Comparison of ENCODE assay signal across 12 cellular contexts in genomic region chr12:69569236-69569635, GRCh38. TPM values are rescaled to one million over a fixed set of nuclear protein-coding genes. Genes with fewer than 3 reads are reported as not detected.
A peak's percentile ranks its signal among the peaks of the same experiment; 100 is the strongest.
DNase-seq lines count a peak whose midpoint lies in the region; ATAC-seq and TF ChIP-seq lines count a peak whose summit lies in the region.
"Had no signal": no experiment of that assay in that cellular context is flagged by ENCODE, and none has a peak within 500 bp of the region (broad histone marks: within the 10 kb centered on the region; RNA-seq: fewer than 3 reads in every experiment).

No MANE protein-coding gene starts in this region.

- no peak for TF ChIP-seq POLR2A in IMR-90 (IDR thresholded peaks at IDR 0.05; ENCODE audit: low read depth, low read length)
- TF ChIP-seq POLR2A in right lobe of liver (IDR thresholded peaks at IDR 0.05): no peak

- no peak overlapping the region for H3K4ac ChIP-seq in IMR-90 (ENCODE audit: low read depth, low read length)

- H3K79me2 ChIP-seq in mammary epithelial cell (ENCODE audit: insufficient read depth, low read length) (peaks cover 14% of the 10 kb centered on the region), osteoblast (ENCODE audit: insufficient read depth, low read length) (peaks cover 19% of the 10 kb centered on the region)

- H2BK120ac ChIP-seq in IMR-90 (ENCODE audit: low read depth, low read length): no peak overlapping the region

- no peak overlapping the region for H4K91ac ChIP-seq in IMR-90 (ENCODE audit: insufficient read depth, low read depth, low read length)

- no peak overlapping the region for H2AK9ac ChIP-seq in IMR-90 (replicated peaks; ENCODE audit: low read depth, low read length, poor library complexity)

- H3K27me3 ChIP-seq in IMR-90 (ENCODE audit: control insufficient read depth, insufficient read depth, low read length) (no peaks in the 10 kb centered on the region), mammary epithelial cell (ENCODE audit: insufficient read depth, low read length) (no peaks in the 10 kb centered on the region), osteoblast (ENCODE audit: insufficient read depth, low read length) (no peaks in the 10 kb centered on the region), right lobe of liver (no peaks in the 10 kb centered on the region)

- TF ChIP-seq CTCF in IMR-90 (conservative IDR thresholded peaks at IDR 0.05; ENCODE audit: low read depth, low read length) (no peak), mammary epithelial cell (conservative IDR thresholded peaks at IDR 0.05 in 1 of 2, IDR thresholded peaks at IDR 0.05 in 1 of 2; ENCODE audit: extremely low read depth in 1 of 2, insufficient read depth in 1 of 2, low read depth in 1 of 2, low read length in 2 of 2) (no peak), osteoblast (IDR thresholded peaks at IDR 0.05; ENCODE audit: extremely low read depth, low read depth, low read length) (no peak), right lobe of liver (IDR thresholded peaks at IDR 0.05) (no peak)

- H2BK15ac ChIP-seq in IMR-90 (ENCODE audit: low read depth, low read length): no peak overlapping the region

- H3K9ac ChIP-seq in IMR-90 (ENCODE audit: low read depth, low read length) (no peak overlapping the region), mammary epithelial cell (ENCODE audit: insufficient read depth, low read length) (peak overlapping the region; percentile 4)

- WGBS in IMR-90 (ENCODE audit: extremely low coverage in 2 of 2, insufficient read length in 1 of 2), 2 experiments: no CpG with 5 or more reads among the region's 4 CpGs
- WGBS in mammary epithelial cell (ENCODE audit: low coverage, missing lambda C conversion rate): 47% methylated on average over 4 of the region's 4 CpGs
- 67% methylated on average over 4 of the region's 4 CpGs for WGBS in right lobe of liver (ENCODE audit: insufficient coverage, low coverage, low lambda C conversion rate, missing lambda C conversion rate)

- dilution Hi-C loops in IMR-90 (cut with HindIII; ENCODE audit: low sequenced_read_pairs, unreplicated experiment) (no loop called here), mammary epithelial cell (cut with HindIII; ENCODE audit: low sequenced_read_pairs) (loop anchor here (10.0 kb wide), 1 partner anchor 164 kb away; no protein-coding TSS in a partner anchor)

- peak overlapping the region; percentile 13; the same call in 1 of the 2 replicates for H3K4me2 ChIP-seq in IMR-90 (ENCODE audit: low read depth, low read length)
- H3K4me2 ChIP-seq in mammary epithelial cell (ENCODE audit: insufficient read depth, low read depth, low read length): peak overlapping the region; percentile 63
- H3K4me2 ChIP-seq in osteoblast (ENCODE audit: insufficient read depth, low read length): peak overlapping the region; percentile 57

- TF ChIP-seq RAD21 in IMR-90 (IDR thresholded peaks at IDR 0.05; ENCODE audit: low read length): no peak

- peaks cover 28 to 34% of the 10 kb centered on the region in 2 experiments for H3K79me1 ChIP-seq in IMR-90 (ENCODE audit: low read depth in 1 of 2, low read length in 2 of 2)

- CTCF ChIA-PET in IMR-90 (lab: Yijun Ruan, JAX) (interaction anchor here (1.0 to 2.0 kb wide), 3 partner anchors 10 to 180 kb away, joined by 3 to 8 read pairs (median 5); partner anchors contain the start of gene FRS2), mammary epithelial cell (lab: Charles Lee; ENCODE audit: low non-redundant PET) (no interaction called here)

- H3K9me1 ChIP-seq in IMR-90 (ENCODE audit: insufficient read depth, low read length): no peaks in the 10 kb centered on the region; the same call in none of the 2 replicates

- H3K23ac ChIP-seq in IMR-90 (ENCODE audit: low read depth, low read length): no peak overlapping the region

- in situ Hi-C loops in IMR-90 (cut with MboI; ENCODE audit: low sequenced_read_pairs): no loop called here
- in situ Hi-C loops in mammary epithelial cell (cut with MboI; ENCODE audit: low sequenced_read_pairs in 2 of 2): no loop called here

- POLR2A ChIA-PET in IMR-90 (lab: Charles Lee; ENCODE audit: unreplicated experiment): interaction anchor here (0.7 kb wide), 1 partner anchor 20 kb away, joined by 3 read pairs; no protein-coding TSS in a partner anchor

- H3K27ac ChIP-seq in IMR-90 (ENCODE audit: insufficient read depth, low read length): no peak overlapping the region
- peak overlapping the region; percentile 77 for H3K27ac ChIP-seq in mammary epithelial cell (ENCODE audit: insufficient read depth, low read depth, low read length)
- H3K27ac ChIP-seq in osteoblast (ENCODE audit: low read depth, low read length): peak overlapping the region; percentile 85
- H3K27ac ChIP-seq in right lobe of liver: no peak overlapping the region

- H4K5ac ChIP-seq in IMR-90 (ENCODE audit: low read depth, low read length): no peak overlapping the region; the same call in 1 of the 2 replicates

- H2AFZ ChIP-seq in IMR-90 (replicated peaks; ENCODE audit: low read length, poor library complexity) (no peak overlapping the region), mammary epithelial cell (ENCODE audit: low read depth, low read length) (no peak overlapping the region), osteoblast (ENCODE audit: low read length) (no peak overlapping the region)

- DNase-seq in Daoy (ENCODE audit: low read depth) (peak; percentile 32), IMR-90 (peak; percentile 49), mammary epithelial cell (peak; percentile 80), osteoblast (ENCODE audit: insufficient read length, low spot score, missing footprints) (peak; percentile 81), right lobe of liver (no peak), NCI-H345 treated with DMSO at 0.1 percent for 48 hours (lab: John Stamatoyannopoulos, UW; ENCODE audit: unreplicated experiment) (no peak), NCI-H510A (lab: John Stamatoyannopoulos, UW) (no peak)
- DNase-seq: erythroblast, NCI-H1105, NCI-H524 treated with DMSO at 0.1 percent for 48 hours, Right ventricle myocardium superior had no signal

- no peak overlapping the region for H4K8ac ChIP-seq in IMR-90 (ENCODE audit: low read depth in 2 of 2, low read length in 2 of 2)

- H3K4me3 ChIP-seq in IMR-90 (ENCODE audit: insufficient read depth, low read depth, low read length) (no peak overlapping the region), mammary epithelial cell (replicated peaks in 1 of 3; ENCODE audit: insufficient read depth in 1 of 3, low read depth in 2 of 3, low read length in 3 of 3) (no peak overlapping the region), osteoblast (ENCODE audit: insufficient read depth, low read length) (no peak overlapping the region), right lobe of liver (no peak overlapping the region)

- no peak overlapping the region for H2BK20ac ChIP-seq in IMR-90 (ENCODE audit: low read depth, low read length)

- H3K56ac ChIP-seq in IMR-90 (ENCODE audit: extremely low read depth, insufficient read depth, low read length): no peak overlapping the region

- no peak overlapping the region for H2AK5ac ChIP-seq in IMR-90 (ENCODE audit: low read depth, low read length)

- H2BK5ac ChIP-seq in IMR-90 (ENCODE audit: low read depth, low read length, poor library complexity, severe bottlenecking): peak overlapping the region; percentile 24

- H3K9me3 ChIP-seq in IMR-90 (ENCODE audit: control insufficient read depth, insufficient read depth, low read length) (no peaks in the 10 kb centered on the region), mammary epithelial cell (replicated peaks; ENCODE audit: insufficient read depth, low read length) (no peaks in the 10 kb centered on the region), osteoblast (ENCODE audit: low read depth, low read length) (no peaks in the 10 kb centered on the region), right lobe of liver (no peaks in the 10 kb centered on the region)

- BruUV-seq in IMR-90 (replicated peaks; lab: Mats Ljungman, UMichigan) (no TSS peak), mammary epithelial cell (replicated peaks; lab: Mats Ljungman, UMichigan) (no TSS peak)

- H3K14ac ChIP-seq in IMR-90 (replicated peaks; ENCODE audit: low read depth, low read length): no peak overlapping the region

- H3K4me1 ChIP-seq in IMR-90 (ENCODE audit: control insufficient read depth, insufficient read depth, low read length) (peaks cover 2% of the 10 kb centered on the region; the same call in 1 of the 2 replicates), mammary epithelial cell (ENCODE audit: insufficient read depth, low read length) (peaks cover 21% of the 10 kb centered on the region), osteoblast (ENCODE audit: insufficient read depth, low read length) (peaks cover 21% of the 10 kb centered on the region), right lobe of liver (no peaks in the 10 kb centered on the region)

- H4K20me1 ChIP-seq in IMR-90 (ENCODE audit: insufficient read depth, low read length): no peaks in the 10 kb centered on the region
- H4K20me1 ChIP-seq in mammary epithelial cell (ENCODE audit: insufficient read depth, low read length): no peaks in the 10 kb centered on the region
- H4K20me1 ChIP-seq in osteoblast (ENCODE audit: insufficient read depth, low read length): peaks cover 3% of the 10 kb centered on the region

- intact Hi-C loops in IMR-90 (cut with micrococcal nuclease) (no loop called here), mammary epithelial cell (cut with micrococcal nuclease) (no loop called here), right lobe of liver (cut with DNase I) (no loop called here)

- no peak overlapping the region for H3K18ac ChIP-seq in IMR-90 (ENCODE audit: low read depth, low read length)

- ATAC-seq in IMR-90 (ENCODE audit: low read depth) (no peak), right lobe of liver (no peak)
- ATAC-seq: sciatic nerve had no signal

- H3K36me3 ChIP-seq in IMR-90 (ENCODE audit: control insufficient read depth, insufficient read depth, low read length): peaks cover 19% of the 10 kb centered on the region
- peaks cover 23% of the 10 kb centered on the region for H3K36me3 ChIP-seq in mammary epithelial cell (ENCODE audit: insufficient read depth, low read length)
- H3K36me3 ChIP-seq in osteoblast (ENCODE audit: insufficient read depth, low read length): peaks cover 29% of the 10 kb centered on the region
- H3K36me3 ChIP-seq in right lobe of liver: peaks cover 9 to 40% (median 20%) of the 10 kb centered on the region in 4 donors

RNA-seq across cellular contexts. Expression of gene CCT2, which starts 16.0 kb away (rescaled TPM):
- total RNA-seq in Daoy (2014; rRNA removed; shearing (Covaris generic)): 735 and 797 TPM in 2 replicates
- total RNA-seq in IMR-90 (2012; rRNA removed): 565 and 651 TPM in 2 replicates
- polyA plus RNA-seq in IMR-90 (2012; rRNA removed): 194 TPM in 2 replicates
- polyA plus RNA-seq in IMR-90 (2012; cell fraction: cytosol; rRNA removed): 43.5 and 76.5 TPM in 2 replicates
- polyA plus RNA-seq in IMR-90 (2012; cell fraction: nucleus; rRNA removed; ENCODE audit: low replicate concordance): 37.1 and 186 TPM in 2 replicates
- total RNA-seq in mammary epithelial cell: 100 to 1,000 TPM; 208 to 237 TPM
- 283 TPM for polyA plus RNA-seq in mammary epithelial cell
- polyA minus RNA-seq in mammary epithelial cell: 195 TPM
- 187 and 210 TPM in 2 replicates for total RNA-seq in osteoblast
- 10 to 100 TPM; 39.8 to 81.9 (median 54.3) TPM for total RNA-seq in right lobe of liver

RNA-seq across cellular contexts. Expression of gene LRRC10, which starts 41.5 kb away (rescaled TPM):
- total RNA-seq in Daoy (2014; rRNA removed; shearing (Covaris generic)): not detected in 2 replicates
- total RNA-seq in IMR-90 (2012; rRNA removed) (not detected in 2 replicates), mammary epithelial cell (not detected), osteoblast (not detected in 2 replicates), right lobe of liver (not detected)
- polyA plus RNA-seq in IMR-90 (2012; rRNA removed) (not detected in 2 replicates), mammary epithelial cell (not detected)
- not detected in 2 replicates for polyA plus RNA-seq in IMR-90 (2012; cell fraction: cytosol; rRNA removed)
- polyA plus RNA-seq in IMR-90 (2012; cell fraction: nucleus; rRNA removed; ENCODE audit: low replicate concordance): not detected in 2 replicates
- polyA minus RNA-seq in mammary epithelial cell: not detected
- total RNA-seq: sciatic nerve had no signal

Comparison
In these comparisons a context has a peak if more than half of its experiments do, and no peak if none do; other contexts are left out.
1. DNase-seq: peak in Daoy (single experiment), IMR-90 (single experiment), mammary epithelial cell (single experiment) and osteoblast (single experiment); none in right lobe of liver (0 of 3), NCI-H345 treated with DMSO at 0.1 percent for 48 hours (single experiment) and NCI-H510A (single experiment).
2. H3K27ac ChIP-seq: peak in mammary epithelial cell (single experiment) and osteoblast (single experiment); none in IMR-90 (single experiment) and right lobe of liver (0 of 3).
3. H3K4me2 ChIP-seq: peak in every context shown above with its lines; median percentile 63 in mammary epithelial cell; 57 in osteoblast; 13 in IMR-90.